In the genomic region with DNA sequence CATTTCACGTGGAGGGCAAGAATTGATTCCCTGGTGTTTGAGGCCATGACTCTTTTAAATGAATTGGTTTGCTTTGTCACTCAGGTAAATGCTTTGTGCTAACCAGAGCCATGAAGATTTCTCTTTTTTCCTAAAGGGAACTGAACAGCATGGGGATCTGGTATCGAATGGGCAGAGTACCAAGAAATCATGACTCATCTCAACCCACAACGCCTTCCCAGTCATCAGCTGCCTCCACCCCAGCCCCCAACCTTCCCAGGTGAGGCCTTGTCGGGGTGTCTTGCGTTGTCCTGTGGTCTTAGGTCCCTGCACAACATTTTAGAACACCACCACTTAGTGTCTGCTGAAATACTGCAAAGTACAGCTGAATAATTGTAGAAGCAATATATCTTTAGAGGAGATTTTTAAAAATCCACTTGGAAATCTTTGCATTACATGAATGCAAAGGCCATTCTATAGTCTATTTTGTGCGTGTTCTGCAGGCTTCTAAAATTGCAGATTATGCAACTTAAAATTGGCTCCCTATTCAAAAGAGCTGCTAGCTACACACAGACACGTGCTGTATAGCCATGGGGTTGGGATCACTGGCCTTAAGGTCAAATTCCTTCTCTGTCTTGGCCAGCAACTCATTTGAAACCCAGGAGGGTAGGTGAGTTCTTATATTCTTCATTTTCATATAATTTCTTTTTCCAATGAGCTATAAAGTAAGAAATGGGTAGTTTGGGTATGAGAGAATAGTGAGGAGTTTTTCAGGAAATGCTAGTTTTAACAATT, we compare ENCODE assay signal across 12 cellular contexts.
DNase-seq lines count a peak whose midpoint lies in the region; ATAC-seq and TF ChIP-seq lines count a peak whose summit lies in the region.
"Had no signal": no experiment of that assay in that cellular context is flagged by ENCODE, and none has a peak within 500 bp of the region (broad histone marks: within the 10 kb centered on the region; RNA-seq: fewer than 3 reads in every experiment).

No MANE protein-coding gene starts in this region.

- peaks cover 59% of the 10 kb centered on the region for H3K4me1 Mint-ChIP-seq in activated naive CD4-positive, alpha-beta T cell treated with anti-CD3 and anti-CD28 coated beads, Interleukin-2, amount 10 ng/mL, durations not matched to agents 7 days and 5 days

- no peaks in the 10 kb centered on the region for H3K27me3 ChIP-seq in transverse colon

- no peaks in the 10 kb centered on the region for H3K9me3 ChIP-seq in transverse colon

- no peaks in the 10 kb centered on the region for H3K9me3 Mint-ChIP-seq in activated naive CD4-positive, alpha-beta T cell treated with anti-CD3 and anti-CD28 coated beads, Interleukin-2, amount 10 ng/mL, durations not matched to agents 7 days and 5 days

- WGBS in transverse colon (ENCODE audit: low coverage in 1 of 2), 2 donors: 36 to 50% methylated on average over 7 of the region's 7 CpGs

- H3K4me3 Mint-ChIP-seq in activated naive CD4-positive, alpha-beta T cell treated with anti-CD3 and anti-CD28 coated beads, Interleukin-2, amount 10 ng/mL, durations not matched to agents 7 days and 5 days: no peak overlapping the region

- H3K27ac ChIP-seq in transverse colon: no peak overlapping the region

- H3K27ac Mint-ChIP-seq in activated naive CD4-positive, alpha-beta T cell treated with anti-CD3 and anti-CD28 coated beads, Interleukin-2, amount 10 ng/mL, durations not matched to agents 7 days and 5 days: peak overlapping the region; percentile 56

- H3K36me3 ChIP-seq in transverse colon: no peaks in the 10 kb centered on the region

- no peak for TF ChIP-seq POLR2A in transverse colon (IDR thresholded peaks at IDR 0.05)

- ATAC-seq in SK-N-SH treated with all-trans-retinoic acid at 6 μM for 48 hours (peak; percentile 57), GM21360 (IDR thresholded peaks at IDR 0.05; ENCODE audit: unreplicated experiment) (no peak)

- peaks cover 0 to 29% (median 8%) of the 10 kb centered on the region in 4 donors for H3K4me1 ChIP-seq in transverse colon

- H3K4me3 ChIP-seq in transverse colon: no peak overlapping the region

- no peak for DNase-seq in activated naive CD4-positive, alpha-beta T cell treated with anti-CD3 and anti-CD28 coated beads, Interleukin-2, amount 10 ng/mL, durations not matched to agents 7 days and 5 days
- no peak for DNase-seq in activated naive CD4-positive, alpha-beta T cell treated with Interleukin-2 at 50 U/mL for 16 hours
- DNase-seq in fibroblast of peridontal ligament (ENCODE audit: extremely low read depth) (peak; percentile 66), transverse colon (peak; percentile 31), NCI-H82 (lab: John Stamatoyannopoulos, UW) (no peak)
- no peak for DNase-seq in activated effector memory CD4-positive, alpha-beta T cell treated with anti-CD3 and anti-CD28 coated beads, Interleukin-2, amount 50 U/mL, for 16 hours
- DNase-seq: activated CD4-positive, alpha-beta T cell treated with anti-CD3 and anti-CD28 coated beads for 1 hour; COR-L47; effector CD4-positive, alpha-beta T cell; NCI-H446 treated with DMSO at 0.1 percent for 48 hours had no signal

- in situ Hi-C loops in transverse colon (cut with MboI; ENCODE audit: low pct_ligation_motif_present in 1 of 4, low pct_unique_long_range_greater_than_20kb in 1 of 4, low sequenced_read_pairs in 3 of 4): loop anchor here in 3 of 4 donors (5.0 to 25.0 kb wide), 4 partner anchors 83 to 983 kb away; no protein-coding TSS in a partner anchor

- intact Hi-C loops in transverse colon (cut with DNase I; ENCODE audit: low total_unique reads): loop anchor here (5.0 kb wide), 1 partner anchor 988 kb away; no protein-coding TSS in a partner anchor

- H3K36me3 Mint-ChIP-seq in activated naive CD4-positive, alpha-beta T cell treated with anti-CD3 and anti-CD28 coated beads, Interleukin-2, amount 10 ng/mL, durations not matched to agents 7 days and 5 days: no peaks in the 10 kb centered on the region

- CTCF ChIA-PET in activated naive CD4-positive, alpha-beta T cell treated with anti-CD3 and anti-CD28 coated beads, Interleukin-2, amount 10 ng/mL, durations not matched to agents 7 days and 5 days (lab: Charles Lee): interaction anchor here (1.1 to 5.3 kb wide), 5 partner anchors 87 to 988 kb away, joined by 3 to 50 read pairs (median 4); no protein-coding TSS in a partner anchor

- peaks cover 29% of the 10 kb centered on the region for H3K27me3 Mint-ChIP-seq in activated naive CD4-positive, alpha-beta T cell treated with anti-CD3 and anti-CD28 coated beads, Interleukin-2, amount 10 ng/mL, durations not matched to agents 7 days and 5 days

- TF ChIP-seq EP300 in transverse colon (IDR thresholded peaks at IDR 0.05; ENCODE audit: low read depth): no peak

- no peak for TF ChIP-seq CTCF in transverse colon (IDR thresholded peaks at IDR 0.05)

TF ChIP-seq in SK-N-SH treated with all-trans-retinoic acid at 6 μM for 48 hours, 23 proteins besides CTCF, POLR2A, EP300 and RAD21:
- TF ChIP-seq, protein P1, sequence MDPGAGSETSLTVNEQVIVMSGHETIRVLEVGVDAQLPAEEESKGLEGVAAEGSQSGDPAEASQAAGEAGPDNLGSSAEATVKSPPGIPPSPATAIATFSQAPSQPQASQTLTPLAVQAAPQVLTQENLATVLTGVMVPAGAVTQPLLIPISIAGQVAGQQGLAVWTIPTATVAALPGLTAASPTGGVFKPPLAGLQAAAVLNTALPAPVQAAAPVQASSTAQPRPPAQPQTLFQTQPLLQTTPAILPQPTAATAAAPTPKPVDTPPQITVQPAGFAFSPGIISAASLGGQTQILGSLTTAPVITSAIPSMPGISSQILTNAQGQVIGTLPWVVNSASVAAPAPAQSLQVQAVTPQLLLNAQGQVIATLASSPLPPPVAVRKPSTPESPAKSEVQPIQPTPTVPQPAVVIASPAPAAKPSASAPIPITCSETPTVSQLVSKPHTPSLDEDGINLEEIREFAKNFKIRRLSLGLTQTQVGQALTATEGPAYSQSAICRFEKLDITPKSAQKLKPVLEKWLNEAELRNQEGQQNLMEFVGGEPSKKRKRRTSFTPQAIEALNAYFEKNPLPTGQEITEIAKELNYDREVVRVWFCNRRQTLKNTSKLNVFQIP (CRISPR knock-in tag; IDR thresholded peaks at IDR 0.05; ENCODE audit: borderline replicate concordance, low read depth): no peak
- TF ChIP-seq OSR1 (CRISPR knock-in tag; IDR thresholded peaks at IDR 0.05): no peak
- TF ChIP-seq RARB (CRISPR knock-in tag; IDR thresholded peaks at IDR 0.05): no peak

Comparison
In these comparisons a context has a peak if more than half of its experiments do, and no peak if none do; other contexts are left out.
1. DNase-seq: peak in fibroblast of peridontal ligament (single experiment) and transverse colon (single experiment); none in activated naive CD4-positive, alpha-beta T cell treated with anti-CD3 and anti-CD28 coated beads, Interleukin-2, amount 10 ng/mL, durations not matched to agents 7 days and 5 days (single experiment), activated naive CD4-positive, alpha-beta T cell treated with Interleukin-2 at 50 U/mL for 16 hours (single experiment), NCI-H82 (single experiment) and activated effector memory CD4-positive, alpha-beta T cell treated with anti-CD3 and anti-CD28 coated beads, Interleukin-2, amount 50 U/mL, for 16 hours (single experiment).